In the genomic region with DNA sequence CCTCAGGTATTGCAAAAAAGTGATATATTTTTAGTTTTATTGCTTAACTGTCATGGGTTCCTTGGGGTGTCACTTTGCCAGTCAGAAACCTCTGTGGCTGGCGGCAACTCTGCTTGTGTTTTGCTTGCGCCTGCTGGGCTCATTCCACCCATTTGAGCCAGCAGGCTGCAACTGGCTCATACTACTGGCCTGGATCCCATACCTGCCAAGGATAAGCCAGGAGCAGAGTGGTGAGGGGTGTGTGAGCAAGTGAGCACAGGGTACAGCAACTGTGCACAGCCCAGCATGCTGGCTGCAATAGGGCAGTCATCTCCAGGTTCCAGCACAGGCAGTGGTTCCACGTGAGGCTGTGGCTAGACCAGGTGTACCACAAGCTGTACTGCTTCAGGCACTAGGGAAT, we compare ENCODE assay signal across 21 cellular contexts.
"Had no signal": no experiment of that assay in that cellular context is flagged by ENCODE, and none has a peak within 500 bp of the region (broad histone marks: within the 10 kb centered on the region; RNA-seq: fewer than 3 reads in every experiment).

No MANE protein-coding gene starts in this region.

- H3K9me3 ChIP-seq: esophagus muscularis mucosa, lower lobe of right lung, neutrophil, right atrium auricular region, stomach, thoracic aorta, transverse colon had no signal

- H3K4me1 Mint-ChIP-seq: memory B cell; nephron progenitor cell; stimulated activated memory B cell treated with anti-CD40 and anti-IgM and Interleukin-4, amounts not matched to agents 10 μg/mL and 1 μg/mL and 100 μg/mL, for 72 hours had no signal

- H3K36me3 ChIP-seq: esophagus muscularis mucosa, lower lobe of right lung, neutrophil, right atrium auricular region, stomach, thoracic aorta, transverse colon had no signal

- H3K27ac ChIP-seq: esophagus muscularis mucosa, hepatocyte, lower lobe of right lung, neutrophil, right atrium auricular region, stomach, thoracic aorta, transverse colon had no signal

- H3K4me2 ChIP-seq: hepatocyte had no signal

- H3K79me2 ChIP-seq: hepatocyte had no signal

- H3K27me3 ChIP-seq: esophagus muscularis mucosa, hepatocyte, neutrophil, right atrium auricular region, stomach, transverse colon had no signal

- H3K27me3 Mint-ChIP-seq: stimulated activated memory B cell treated with anti-CD40 and anti-IgM and Interleukin-4, amounts not matched to agents 10 μg/mL and 1 μg/mL and 100 μg/mL, for 72 hours had no signal

- FAIRE-seq: endometrium, urothelium cell line had no signal

- H3K27ac Mint-ChIP-seq: memory B cell; nephron progenitor cell; stimulated activated memory B cell treated with anti-CD40 and anti-IgM and Interleukin-4, amounts not matched to agents 10 μg/mL and 1 μg/mL and 100 μg/mL, for 72 hours had no signal

- H3K4me3 ChIP-seq: esophagus muscularis mucosa, hepatocyte, lower lobe of right lung, right atrium auricular region, stomach, thoracic aorta, transverse colon had no signal

- H3K4me1 ChIP-seq: esophagus muscularis mucosa, lower lobe of right lung, right atrium auricular region, stomach, transverse colon had no signal

- H3K4me3 Mint-ChIP-seq: memory B cell; nephron progenitor cell; stimulated activated memory B cell treated with anti-CD40 and anti-IgM and Interleukin-4, amounts not matched to agents 10 μg/mL and 1 μg/mL and 100 μg/mL, for 72 hours had no signal

- H3K36me3 Mint-ChIP-seq: memory B cell; stimulated activated memory B cell treated with anti-CD40 and anti-IgM and Interleukin-4, amounts not matched to agents 10 μg/mL and 1 μg/mL and 100 μg/mL, for 72 hours had no signal

- DNase-seq: effector memory CD4-positive, alpha-beta T cell; head of caudate nucleus; kidney glomerular epithelial cell; lower lobe of right lung; midbrain; nephron progenitor cell; posterior cingulate gyrus; stimulated activated CD4-positive, alpha-beta T cell treated with anti-CD3 and anti-CD28 coated beads, Interleukin-4, amount 100 ng/mL, for 1 hour; stimulated activated CD8-positive, alpha-beta memory T cell treated with anti-CD3 and anti-CD28 coated beads, Interleukin-4, amount 100 ng/mL, for 48 hours; stomach; substantia nigra; transverse colon had no signal

- H2AFZ ChIP-seq: hepatocyte had no signal
